In the genomic region with DNA sequence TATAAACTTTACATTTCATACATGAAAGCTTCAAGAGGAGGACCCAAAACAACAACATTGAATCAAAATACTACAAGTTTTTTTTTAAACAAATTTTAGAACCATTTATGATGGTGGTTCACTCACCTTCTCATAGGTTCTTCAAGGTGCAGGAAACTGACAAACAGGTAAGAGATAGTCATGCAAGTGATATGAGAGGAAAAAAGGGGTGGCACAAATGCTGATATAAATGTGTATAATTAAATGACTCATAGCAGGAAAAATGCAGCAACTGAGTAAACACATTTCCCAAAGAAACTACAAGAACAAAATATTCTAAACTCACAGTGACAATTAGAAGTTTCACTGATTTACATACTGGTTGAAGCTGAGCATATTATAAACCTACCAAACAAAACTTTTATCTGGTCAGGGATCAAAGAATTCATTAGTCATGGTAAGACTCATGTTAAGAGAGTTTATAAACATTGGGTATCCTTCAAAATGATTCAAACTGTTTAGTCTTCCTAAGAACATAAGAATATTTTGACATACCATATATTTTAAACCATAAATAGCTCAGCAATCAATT, we compare ENCODE assay signal across 1 cellular context.
TF ChIP-seq lines count a peak whose summit lies in the region.

No MANE protein-coding gene starts in this region.

TF ChIP-seq in IMR-90, 13 proteins besides CTCF, POLR2A, EP300 and RAD21:
- no peak for TF ChIP-seq MAFK (IDR thresholded peaks at IDR 0.05; ENCODE audit: low read depth, low read length)
- 0 out of 2 replicates have a peak, but pooled peaks have one; percentile 7 for TF ChIP-seq FOS (IDR thresholded peaks at IDR 0.05; ENCODE audit: low read depth, low read length)
TF ChIP-seq in IMR-90: peak in this region for 1.
